In the genomic region with DNA sequence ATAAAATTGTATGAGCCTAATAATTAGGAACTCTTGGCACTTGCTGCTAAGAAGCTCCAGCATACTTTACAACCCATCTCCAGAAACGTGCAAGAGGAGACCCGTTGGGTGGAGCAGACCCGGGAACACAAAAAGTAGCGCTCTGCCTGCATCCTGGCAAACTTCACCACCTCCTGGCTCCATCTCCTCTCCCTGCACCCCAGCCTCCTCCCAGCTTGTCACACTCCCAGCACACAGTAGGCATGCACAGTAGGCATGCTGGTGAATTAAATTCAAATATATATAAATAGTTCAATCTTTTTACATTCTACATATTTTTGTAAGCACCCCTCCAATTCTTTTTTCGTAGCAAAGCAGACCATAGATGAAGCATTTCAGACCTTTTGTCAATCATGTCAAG, we compare ENCODE assay signal across 8 cellular contexts. TPM values are rescaled to one million over a fixed set of nuclear protein-coding genes. Genes with fewer than 3 reads are reported as not detected.
DNase-seq lines count a peak whose midpoint lies in the region; ATAC-seq and TF ChIP-seq lines count a peak whose summit lies in the region.
"Had no signal": no experiment of that assay in that cellular context is flagged by ENCODE, and none has a peak within 500 bp of the region (broad histone marks: within the 10 kb centered on the region; RNA-seq: fewer than 3 reads in every experiment).

No MANE protein-coding gene starts in this region.

- no peaks in the 10 kb centered on the region for H3K9me3 ChIP-seq in skeletal muscle tissue (ENCODE audit: control insufficient read depth in 3 of 3, low read length in 3 of 3)

- H3K27me3 ChIP-seq in skeletal muscle tissue (ENCODE audit: control insufficient read depth in 3 of 3, insufficient read depth in 3 of 3, low read length in 3 of 3): no peaks in the 10 kb centered on the region

- H3K36me3 Mint-ChIP-seq in T-cell: no peaks in the 10 kb centered on the region

- POLR2A ChIA-PET in T-cell (lab: Charles Lee): no interaction called here

- no peak for ATAC-seq in T-cell (replicated peaks in 1 of 4)
- ATAC-seq in HG03108 (IDR thresholded peaks at IDR 0.05; ENCODE audit: unreplicated experiment): no peak
- ATAC-seq in GM19397 (IDR thresholded peaks at IDR 0.05; ENCODE audit: unreplicated experiment): no peak

- H3K27me3 Mint-ChIP-seq in T-cell: peaks cover 7 to 21% of the 10 kb centered on the region in 2 donors

- peak overlapping the region; percentile 82 to 84 (median 83) for H3K4me3 Mint-ChIP-seq in T-cell

- DNase-seq in GM12865 (ENCODE audit: low read depth) (no peak), T-cell (no peak), fibroblast of villous mesenchyme (ENCODE audit: low read depth) (no peak), NCI-H2227 (lab: John Stamatoyannopoulos, UW; ENCODE audit: unreplicated experiment) (no peak)
- DNase-seq: NCI-H524 treated with DMSO at 0.1 percent for 48 hours had no signal

- H3K27ac Mint-ChIP-seq in T-cell: peak overlapping the region in 1 of 2 donors; percentile 6

- H3K27ac ChIP-seq in skeletal muscle tissue (ENCODE audit: low read depth, low read length): no peak overlapping the region

- CTCF ChIA-PET in T-cell (lab: Charles Lee): no interaction called here

- peak overlapping the region in 2 of 3 donors; percentile 85 to 90 for H3K9ac ChIP-seq in skeletal muscle tissue (ENCODE audit: low read depth in 1 of 3, low read length in 3 of 3)

- TF ChIP-seq CTCF in GM12865 (IDR thresholded peaks at IDR 0.05; ENCODE audit: insufficient read depth, low read depth, low read length, missing control alignments) (no peak), fibroblast of villous mesenchyme (IDR thresholded peaks at IDR 0.05; ENCODE audit: insufficient read depth, low read depth, low read length) (no peak)

- peak overlapping the region; percentile 84; the same call in 1 of the 2 replicates for H3K4me3 ChIP-seq in GM12865 (ENCODE audit: low read depth, low read length)
- peak overlapping the region; percentile 75 for H3K4me3 ChIP-seq in fibroblast of villous mesenchyme (ENCODE audit: low read depth, low read length)
- peak overlapping the region; percentile 81 to 85 (median 84) for H3K4me3 ChIP-seq in skeletal muscle tissue (ENCODE audit: low read length in 3 of 3)

- H3K4me1 Mint-ChIP-seq in T-cell: peaks cover 8 to 13% (median 8%) of the 10 kb centered on the region in 3 donors

- H3K36me3 ChIP-seq in skeletal muscle tissue (ENCODE audit: control insufficient read depth in 3 of 3, insufficient read depth in 3 of 3, low read length in 3 of 3): no peaks in the 10 kb centered on the region

- peaks cover 7 to 14% (median 10%) of the 10 kb centered on the region in 3 donors for H3K4me1 ChIP-seq in skeletal muscle tissue (ENCODE audit: control insufficient read depth in 3 of 3, insufficient read depth in 3 of 3, low read length in 3 of 3)

- H3K9me3 Mint-ChIP-seq in T-cell: no peaks in the 10 kb centered on the region

RNA-seq across cellular contexts. Expression of gene VSIG10, which starts 1.2 kb away (rescaled TPM):
- total RNA-seq in T-cell: 1 to 10 TPM; 1.6 to 4.1 (median 3.2) TPM
- total RNA-seq in fibroblast of villous mesenchyme: 21.3 and 22.5 TPM in 2 replicates
- 20.4 TPM for total RNA-seq in skeletal muscle tissue

RNA-seq across cellular contexts. Expression of gene PEBP1, which starts 33.3 kb away (rescaled TPM):
- total RNA-seq in T-cell: 100 to 1,000 TPM in 2 of 5 donors, 10 to 100 TPM in 3; 86.4 to 107 (median 97.3) TPM
- 155 and 156 TPM in 2 replicates for total RNA-seq in fibroblast of villous mesenchyme
- total RNA-seq in skeletal muscle tissue: 124 TPM

RNA-seq across cellular contexts. Expression of gene WSB2, which starts 41.6 kb away (rescaled TPM):
- total RNA-seq in T-cell: 10 to 100 TPM; 19.6 to 33.7 (median 25.8) TPM
- total RNA-seq in fibroblast of villous mesenchyme: 156 and 171 TPM in 2 replicates
- total RNA-seq in skeletal muscle tissue: 96.6 TPM
